In the genomic region with DNA sequence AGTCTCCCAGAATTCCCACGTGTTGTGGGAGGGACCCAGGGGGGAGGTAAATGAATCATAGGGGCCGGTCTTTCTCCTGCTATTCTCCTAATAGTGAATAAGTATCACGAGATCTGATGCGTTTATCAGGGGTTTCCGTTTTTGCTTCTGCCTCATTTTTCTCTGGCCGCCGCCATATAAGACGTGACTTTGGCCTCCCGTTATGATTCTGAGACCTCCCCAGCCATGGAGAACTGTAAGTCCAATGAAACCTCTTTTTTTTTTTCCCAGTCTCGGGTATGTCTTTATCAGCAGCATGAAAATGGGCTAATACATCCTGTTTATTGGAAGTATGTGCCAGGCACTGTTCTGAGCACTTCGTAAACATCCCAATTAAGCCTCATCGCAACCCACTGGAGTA, we compare ENCODE assay signal across 22 cellular contexts. TPM values are rescaled to one million over a fixed set of nuclear protein-coding genes. Genes with fewer than 3 reads are reported as not detected.
DNase-seq lines count a peak whose midpoint lies in the region; ATAC-seq, FAIRE-seq and TF ChIP-seq lines count a peak whose summit lies in the region.
"Had no signal": no experiment of that assay in that cellular context is flagged by ENCODE, and none has a peak within 500 bp of the region (broad histone marks: within the 10 kb centered on the region; RNA-seq: fewer than 3 reads in every experiment).

No MANE protein-coding gene starts in this region.

- H3K27me3 ChIP-seq in GM23338 (ENCODE audit: insufficient read depth): peaks cover 24% of the 10 kb centered on the region
- H3K27me3 ChIP-seq in K562 (ENCODE audit: control insufficient read depth in 2 of 2, insufficient read depth in 2 of 2, low read length in 2 of 2): peaks cover 0 to 29% of the 10 kb centered on the region in 2 experiments; a peak in 3 of 5 replicates
- H3K27me3 ChIP-seq in vagina: no peaks in the 10 kb centered on the region
- H3K27me3 ChIP-seq in heart right ventricle: peaks cover 16 to 76% (median 63%) of the 10 kb centered on the region in 7 donors

- H3K4me3 ChIP-seq in GM23338 (peak overlapping the region; percentile 42; the same call in 1 of the 2 replicates), K562 (no peak overlapping the region), vagina (no peak overlapping the region), heart right ventricle (no peak overlapping the region)

- no TSS peak for BruUV-seq in K562 (replicated peaks; lab: Mats Ljungman, UMichigan)

- CTCF ChIA-PET in K562 (lab: Yijun Ruan, JAX; ENCODE audit: low intra/inter-chr PET ratio): no interaction called here

- H3K9me2 ChIP-seq in GM23338 (ENCODE audit: insufficient read depth): no peaks in the 10 kb centered on the region

- H3K4me2 ChIP-seq in GM23338: no peak overlapping the region
- no peak overlapping the region for H3K4me2 ChIP-seq in K562 (ENCODE audit: insufficient read depth, low read length)

- H3K79me2 ChIP-seq in GM23338 (replicated peaks; ENCODE audit: insufficient read depth) (no peaks in the 10 kb centered on the region), K562 (ENCODE audit: control insufficient read depth, insufficient read depth, low read length) (no peaks in the 10 kb centered on the region)

- H3K9me3 Mint-ChIP-seq in GM23338: no peaks in the 10 kb centered on the region; the same call in 2 of the 3 replicates
- H3K9me3 Mint-ChIP-seq: CD4-positive, alpha-beta T cell had no signal

- no peak overlapping the region for H3K27ac ChIP-seq in GM23338 (ENCODE audit: low read depth)
- H3K27ac ChIP-seq in K562 (ENCODE audit: extremely low read depth, low read depth, low read length): no peak overlapping the region
- H3K27ac ChIP-seq in vagina: no peak overlapping the region
- H3K27ac ChIP-seq in heart right ventricle: no peak overlapping the region
- H3K27ac ChIP-seq: C4-2B, HL-60 had no signal

- H3K36me3 Mint-ChIP-seq in GM23338 (ENCODE audit: low read depth): no peaks in the 10 kb centered on the region

- TF ChIP-seq CTCF in GM23338 (conservative IDR thresholded peaks at IDR 0.05; ENCODE audit: low read depth in 2 of 2) (no peak), K562 (IDR thresholded peaks at IDR 0.05 in 2 of 3, conservative IDR thresholded peaks at IDR 0.05 in 1 of 3; ENCODE audit: insufficient read depth in 2 of 3, low read depth in 1 of 3, low read length in 3 of 3) (no peak), vagina (IDR thresholded peaks at IDR 0.05) (no peak), heart right ventricle (IDR thresholded peaks at IDR 0.05) (no peak)

- no peak overlapping the region for H3K27ac Mint-ChIP-seq in GM23338
- H3K27ac Mint-ChIP-seq: CD4-positive, alpha-beta T cell had no signal

- no peak overlapping the region for H3K9ac ChIP-seq in K562 (ENCODE audit: insufficient read depth in 1 of 2, low read depth in 2 of 2, low read length in 2 of 2)

- no peak overlapping the region for H3K4me3 Mint-ChIP-seq in GM23338
- H3K4me3 Mint-ChIP-seq: CD4-positive, alpha-beta T cell had no signal

- TF ChIP-seq RAD21 in K562 (CRISPR knock-in tag; conservative IDR thresholded peaks at IDR 0.05 in 1 of 2, IDR thresholded peaks at IDR 0.05 in 1 of 2): no peak

- POLR2A ChIA-PET in K562 (lab: Yijun Ruan, JAX): interaction anchor here (0.9 kb wide), 1 partner anchor 8 kb away, joined by 4 read pairs; no protein-coding TSS in a partner anchor

- in situ Hi-C loops in K562 (cut with MboI): no loop called here

- H3K27me3 Mint-ChIP-seq in GM23338 (ENCODE audit: insufficient read depth, low read depth, poor library complexity): peaks cover 12% of the 10 kb centered on the region

- H2AFZ ChIP-seq in GM23338: peak overlapping the region; percentile 84
- H2AFZ ChIP-seq in K562 (ENCODE audit: low read depth, low read length): no peak overlapping the region

- 18% methylated on average over 12 of the region's 12 CpGs for WGBS in K562 (ENCODE audit: insufficient coverage, low coverage, missing lambda C conversion rate)
- WGBS in heart right ventricle, 2 donors: 84 to 87% methylated on average over 12 of the region's 12 CpGs

- H3K9me1 ChIP-seq in K562 (ENCODE audit: control insufficient read depth, insufficient read depth, low read length): no peaks in the 10 kb centered on the region

- H3K4me1 ChIP-seq in GM23338 (ENCODE audit: insufficient read depth): no peaks in the 10 kb centered on the region
- peaks cover 6 to 10% of the 10 kb centered on the region in 2 experiments; a peak in 3 of 5 replicates for H3K4me1 ChIP-seq in K562 (replicated peaks in 1 of 2; ENCODE audit: control insufficient read depth in 2 of 2, insufficient read depth in 2 of 2, low read length in 2 of 2)
- H3K4me1 ChIP-seq in vagina: no peaks in the 10 kb centered on the region
- H3K4me1 ChIP-seq in heart right ventricle: peaks cover 0 to 4% (median 0%) of the 10 kb centered on the region in 9 donors
- H3K4me1 ChIP-seq: Caco-2 had no signal

- TF ChIP-seq POLR2A in K562 (conservative IDR thresholded peaks at IDR 0.05) (no peak), vagina (IDR thresholded peaks at IDR 0.05) (no peak)

- DNase-seq in GM23338 (ENCODE audit: low spot score) (no peak), K562 (ENCODE audit: extremely low read depth in 1 of 4, low spot score in 3 of 4) (no peak), left lobe of liver (ENCODE audit: low spot score) (peak; percentile 1), vagina (ENCODE audit: extremely low spot score in 2 of 2) (peak; percentile 40), heart right ventricle (no peak), NOMO-1 treated with DMSO at 0.1 percent for 48 hours (lab: John Stamatoyannopoulos, UW; ENCODE audit: unreplicated experiment) (no peak)
- DNase-seq: ACHN; AML-193; Caco-2; CD4-positive, alpha-beta T cell; HCEC 1CT; IMR-90 had no signal

- intact Hi-C loops in K562 (cut with micrococcal nuclease) (no loop called here), vagina (cut with DNase I) (no loop called here), heart right ventricle (cut with DNase I) (no loop called here)

- TF ChIP-seq EP300 in K562 (IDR thresholded peaks at IDR 0.05; ENCODE audit: low read length): no peak

- ATAC-seq in GM23338 (no peak), K562 (no peak), left lobe of liver (no peak), heart right ventricle (no peak)

- H3K4me1 Mint-ChIP-seq in GM23338: no peaks in the 10 kb centered on the region

- H3K36me3 ChIP-seq in GM23338 (ENCODE audit: insufficient read depth): no peaks in the 10 kb centered on the region
- no peaks in the 10 kb centered on the region for H3K36me3 ChIP-seq in K562 (ENCODE audit: control insufficient read depth, insufficient read depth, low read length)
- no peaks in the 10 kb centered on the region for H3K36me3 ChIP-seq in vagina
- no peaks in the 10 kb centered on the region for H3K36me3 ChIP-seq in heart right ventricle

- FAIRE-seq in K562 (lab: Jason Lieb, UNC): no peak
- FAIRE-seq: A204.1, D721Med, G401.6, GM12891, GM19239 had no signal

- H4K20me1 ChIP-seq in GM23338 (replicated peaks; ENCODE audit: insufficient read depth) (no peaks in the 10 kb centered on the region), K562 (replicated peaks; ENCODE audit: control insufficient read depth, insufficient read depth, low read length) (no peaks in the 10 kb centered on the region)

- H3K9me3 ChIP-seq in K562 (replicated peaks; ENCODE audit: control insufficient read depth, insufficient read depth, low read depth, low read length) (no peaks in the 10 kb centered on the region), vagina (no peaks in the 10 kb centered on the region), heart right ventricle (no peaks in the 10 kb centered on the region)
- H3K9me3 ChIP-seq: Caco-2 had no signal

- H3F3A ChIP-seq in GM23338 (replicated peaks; ENCODE audit: low read depth): no peaks in the 10 kb centered on the region

RNA-seq across cellular contexts. Expression of gene KRT72, which starts 0.8 kb away (rescaled TPM):
- total RNA-seq in GM23338 (2014; rRNA removed; shearing (Covaris generic)): not detected in 2 replicates
- polyA plus RNA-seq in GM23338 (2016; fragmentation: Nextera tagmentation; extraction: Ambion mirVana) (not detected in 2 replicates), K562 (2011; rRNA removed) (not detected in 2 replicates), K562 (2014; fragmentation: Illumina TruSeq; extraction: Trizol) (not detected in 2 replicates), K562 (2014; fragmentation: Nextera tagmentation; extraction: Ambion mirVana) (not detected), K562 (2014; rRNA removed) (not detected in 2 replicates), heart right ventricle (not detected)
- not detected in 2 replicates for total RNA-seq in K562 (2011; cell fraction: chromatin; rRNA removed; ENCODE audit: low replicate concordance)
- total RNA-seq in K562 (2011; cell fraction: nucleolus; rRNA removed): not detected in 2 replicates
- not detected in 2 replicates for total RNA-seq in K562 (2011; cell fraction: nucleoplasm; rRNA removed)
- total RNA-seq in K562 (2014; rRNA removed) (not detected in 2 replicates), K562 (2014; rRNA removed; fragmentation: Illumina TruSeq; extraction: Trizol) (not detected in 2 replicates), K562 (2015; rRNA removed; fragmentation: Illumina TruSeq; extraction: Trizol) (not detected in 2 replicates), K562 (2021) (0.09 TPM in 1 of 2 replicates, not detected in the other), left lobe of liver (not detected), vagina (not detected), heart right ventricle (under 1 TPM in 1 of 10 donors, not detected in 9; 0.15 TPM)
- not detected in 2 replicates for polyA plus RNA-seq in K562 (2011; cell fraction: cytosol; rRNA removed)
- polyA plus RNA-seq in K562 (2011; cell fraction: nucleus; rRNA removed): not detected in 2 replicates
- polyA plus RNA-seq in K562 (2012): 0.21 and 0.65 TPM in 2 replicates
- not detected in 2 replicates for polyA minus RNA-seq in K562 (2011; rRNA and poly(A)+ RNA removed)
- polyA minus RNA-seq in K562 (2011; cell fraction: cytosol; rRNA and poly(A)+ RNA removed): not detected in 2 replicates
- not detected in 2 replicates for polyA minus RNA-seq in K562 (2011; cell fraction: nucleus; rRNA and poly(A)+ RNA removed)
- total RNA-seq: Caco-2, H4, HT1080, IMR-90 had no signal
- polyA plus RNA-seq: BJ, IMR-90 had no signal

RNA-seq across cellular contexts. Expression of gene KRT73, which starts 17.9 kb away (rescaled TPM):
- not detected in 2 replicates for total RNA-seq in GM23338 (2014; rRNA removed; shearing (Covaris generic))
- polyA plus RNA-seq in GM23338 (2016; fragmentation: Nextera tagmentation; extraction: Ambion mirVana): not detected in 2 replicates
- not detected in 2 replicates for total RNA-seq in K562 (2011; cell fraction: chromatin; rRNA removed; ENCODE audit: low replicate concordance)
- total RNA-seq in K562 (2011; cell fraction: nucleolus; rRNA removed): not detected in 2 replicates
- total RNA-seq in K562 (2011; cell fraction: nucleoplasm; rRNA removed): not detected in 2 replicates
- 0.14 TPM in 1 of 2 replicates, not detected in the other for total RNA-seq in K562 (2014; rRNA removed)
- total RNA-seq in K562 (2014; rRNA removed; fragmentation: Illumina TruSeq; extraction: Trizol): not detected in 2 replicates
- total RNA-seq in K562 (2015; rRNA removed; fragmentation: Illumina TruSeq; extraction: Trizol): 0.11 and 0.18 TPM in 2 replicates
- total RNA-seq in K562 (2021): not detected in 2 replicates
- not detected in 2 replicates for polyA plus RNA-seq in K562 (2011; rRNA removed)
- not detected in 2 replicates for polyA plus RNA-seq in K562 (2011; cell fraction: cytosol; rRNA removed)
- 0.13 TPM in 1 of 2 replicates, not detected in the other for polyA plus RNA-seq in K562 (2011; cell fraction: nucleus; rRNA removed)
- polyA plus RNA-seq in K562 (2012): 0.18 and 0.37 TPM in 2 replicates
- 0.09 TPM in 1 of 2 replicates, not detected in the other for polyA plus RNA-seq in K562 (2014; fragmentation: Illumina TruSeq; extraction: Trizol)
- polyA plus RNA-seq in K562 (2014; fragmentation: Nextera tagmentation; extraction: Ambion mirVana): not detected
- polyA plus RNA-seq in K562 (2014; rRNA removed): 0.13 TPM in 1 of 2 replicates, not detected in the other
- not detected in 2 replicates for polyA minus RNA-seq in K562 (2011; rRNA and poly(A)+ RNA removed)
- not detected in 2 replicates for polyA minus RNA-seq in K562 (2011; cell fraction: cytosol; rRNA and poly(A)+ RNA removed)
- not detected in 2 replicates for polyA minus RNA-seq in K562 (2011; cell fraction: nucleus; rRNA and poly(A)+ RNA removed)
- total RNA-seq in left lobe of liver: not detected
- total RNA-seq in vagina: not detected
- not detected for total RNA-seq in heart right ventricle
- not detected for polyA plus RNA-seq in heart right ventricle
- total RNA-seq: Caco-2, H4, HT1080, IMR-90 had no signal
- polyA plus RNA-seq: BJ, IMR-90 had no signal

RNA-seq across cellular contexts. Expression of gene KRT74, which starts 26.8 kb away (rescaled TPM):
- not detected in 2 replicates for total RNA-seq in GM23338 (2014; rRNA removed; shearing (Covaris generic))
- polyA plus RNA-seq in GM23338 (2016; fragmentation: Nextera tagmentation; extraction: Ambion mirVana) (not detected in 2 replicates), K562 (2011; rRNA removed) (not detected in 2 replicates), K562 (2014; fragmentation: Illumina TruSeq; extraction: Trizol) (not detected in 2 replicates), K562 (2014; fragmentation: Nextera tagmentation; extraction: Ambion mirVana) (not detected), K562 (2014; rRNA removed) (not detected in 2 replicates), heart right ventricle (not detected)
- not detected in 2 replicates for total RNA-seq in K562 (2011; cell fraction: chromatin; rRNA removed; ENCODE audit: low replicate concordance)
- not detected in 2 replicates for total RNA-seq in K562 (2011; cell fraction: nucleolus; rRNA removed)
- not detected in 2 replicates for total RNA-seq in K562 (2011; cell fraction: nucleoplasm; rRNA removed)
- total RNA-seq in K562 (2014; rRNA removed) (not detected in 2 replicates), K562 (2014; rRNA removed; fragmentation: Illumina TruSeq; extraction: Trizol) (not detected in 2 replicates), K562 (2015; rRNA removed; fragmentation: Illumina TruSeq; extraction: Trizol) (not detected in 2 replicates), K562 (2021) (not detected in 2 replicates), left lobe of liver (not detected), vagina (not detected), heart right ventricle (under 1 TPM in 1 of 10 donors, not detected in 9; 0.62 TPM)
- not detected in 2 replicates for polyA plus RNA-seq in K562 (2011; cell fraction: cytosol; rRNA removed)
- polyA plus RNA-seq in K562 (2011; cell fraction: nucleus; rRNA removed): not detected in 2 replicates
- polyA plus RNA-seq in K562 (2012): not detected in 2 replicates
- not detected in 2 replicates for polyA minus RNA-seq in K562 (2011; rRNA and poly(A)+ RNA removed)
- not detected in 2 replicates for polyA minus RNA-seq in K562 (2011; cell fraction: cytosol; rRNA and poly(A)+ RNA removed)
- not detected in 2 replicates for polyA minus RNA-seq in K562 (2011; cell fraction: nucleus; rRNA and poly(A)+ RNA removed)
- total RNA-seq: Caco-2, H4, HT1080, IMR-90 had no signal
- polyA plus RNA-seq: BJ, IMR-90 had no signal

RNA-seq across cellular contexts. Expression of gene KRT71, which starts 47.5 kb away (rescaled TPM):
- total RNA-seq in GM23338 (2014; rRNA removed; shearing (Covaris generic)): not detected in 2 replicates
- polyA plus RNA-seq in GM23338 (2016; fragmentation: Nextera tagmentation; extraction: Ambion mirVana) (not detected in 2 replicates), K562 (2011; rRNA removed) (not detected in 2 replicates), K562 (2014; fragmentation: Illumina TruSeq; extraction: Trizol) (not detected in 2 replicates), K562 (2014; fragmentation: Nextera tagmentation; extraction: Ambion mirVana) (not detected), K562 (2014; rRNA removed) (not detected in 2 replicates), heart right ventricle (not detected)
- total RNA-seq in K562 (2011; cell fraction: chromatin; rRNA removed; ENCODE audit: low replicate concordance): not detected in 2 replicates
- total RNA-seq in K562 (2011; cell fraction: nucleolus; rRNA removed): not detected in 2 replicates
- total RNA-seq in K562 (2011; cell fraction: nucleoplasm; rRNA removed): not detected in 2 replicates
- total RNA-seq in K562 (2014; rRNA removed) (not detected in 2 replicates), K562 (2014; rRNA removed; fragmentation: Illumina TruSeq; extraction: Trizol) (not detected in 2 replicates), K562 (2015; rRNA removed; fragmentation: Illumina TruSeq; extraction: Trizol) (not detected in 2 replicates), K562 (2021) (not detected in 2 replicates), left lobe of liver (not detected), vagina (not detected), heart right ventricle (not detected)
- not detected in 2 replicates for polyA plus RNA-seq in K562 (2011; cell fraction: cytosol; rRNA removed)
- not detected in 2 replicates for polyA plus RNA-seq in K562 (2011; cell fraction: nucleus; rRNA removed)
- polyA plus RNA-seq in K562 (2012): not detected in 2 replicates
- not detected in 2 replicates for polyA minus RNA-seq in K562 (2011; rRNA and poly(A)+ RNA removed)
- not detected in 2 replicates for polyA minus RNA-seq in K562 (2011; cell fraction: cytosol; rRNA and poly(A)+ RNA removed)
- not detected in 2 replicates for polyA minus RNA-seq in K562 (2011; cell fraction: nucleus; rRNA and poly(A)+ RNA removed)
- total RNA-seq: CD4-positive, alpha-beta T cell; H4; HT1080; IMR-90 had no signal
- polyA plus RNA-seq: BJ, IMR-90 had no signal

RNA-seq across cellular contexts. Expression of gene KRT2, which starts 51.5 kb away (rescaled TPM):
- total RNA-seq in GM23338 (2014; rRNA removed; shearing (Covaris generic)): not detected in 2 replicates
- polyA plus RNA-seq in GM23338 (2016; fragmentation: Nextera tagmentation; extraction: Ambion mirVana) (not detected in 2 replicates), K562 (2011; rRNA removed) (0.03 and 0.04 TPM in 2 replicates), K562 (2014; fragmentation: Illumina TruSeq; extraction: Trizol) (0.06 TPM in 1 of 2 replicates, not detected in the other), K562 (2014; fragmentation: Nextera tagmentation; extraction: Ambion mirVana) (under 1 TPM; 0.07 to 0.10 TPM), K562 (2014; rRNA removed) (0.17 TPM in 1 of 2 replicates, not detected in the other), heart right ventricle (not detected)
- not detected in 2 replicates for total RNA-seq in K562 (2011; cell fraction: chromatin; rRNA removed; ENCODE audit: low replicate concordance)
- not detected in 2 replicates for total RNA-seq in K562 (2011; cell fraction: nucleolus; rRNA removed)
- not detected in 2 replicates for total RNA-seq in K562 (2011; cell fraction: nucleoplasm; rRNA removed)
- total RNA-seq in K562 (2014; rRNA removed) (0.04 TPM in 1 of 2 replicates, not detected in the other), K562 (2014; rRNA removed; fragmentation: Illumina TruSeq; extraction: Trizol) (0.04 and 0.10 TPM in 2 replicates), K562 (2015; rRNA removed; fragmentation: Illumina TruSeq; extraction: Trizol) (0.60 and 0.69 TPM in 2 replicates), K562 (2021) (0.11 TPM in 1 of 2 replicates, not detected in the other), left lobe of liver (not detected), vagina (2.0 TPM), heart right ventricle (not detected)
- polyA plus RNA-seq in K562 (2011; cell fraction: cytosol; rRNA removed): not detected in 2 replicates
- polyA plus RNA-seq in K562 (2011; cell fraction: nucleus; rRNA removed): 0.06 TPM in 1 of 2 replicates, not detected in the other
- 0.42 and 0.87 TPM in 2 replicates for polyA plus RNA-seq in K562 (2012)
- not detected in 2 replicates for polyA minus RNA-seq in K562 (2011; rRNA and poly(A)+ RNA removed)
- polyA minus RNA-seq in K562 (2011; cell fraction: cytosol; rRNA and poly(A)+ RNA removed): not detected in 2 replicates
- polyA minus RNA-seq in K562 (2011; cell fraction: nucleus; rRNA and poly(A)+ RNA removed): not detected in 2 replicates
- total RNA-seq: Caco-2, HT1080, IMR-90 had no signal
- polyA plus RNA-seq: BJ, IMR-90 had no signal

Comparison
In these comparisons a context has a peak if more than half of its experiments do, and no peak if none do; other contexts are left out.
1. DNase-seq: peak in left lobe of liver (single experiment) and vagina (2 of 2); none in GM23338 (single experiment), K562 (0 of 4), heart right ventricle (0 of 2) and NOMO-1 treated with DMSO at 0.1 percent for 48 hours (single experiment).